Comparison of ENCODE assay signal across 20 cellular contexts in the genomic region with DNA sequence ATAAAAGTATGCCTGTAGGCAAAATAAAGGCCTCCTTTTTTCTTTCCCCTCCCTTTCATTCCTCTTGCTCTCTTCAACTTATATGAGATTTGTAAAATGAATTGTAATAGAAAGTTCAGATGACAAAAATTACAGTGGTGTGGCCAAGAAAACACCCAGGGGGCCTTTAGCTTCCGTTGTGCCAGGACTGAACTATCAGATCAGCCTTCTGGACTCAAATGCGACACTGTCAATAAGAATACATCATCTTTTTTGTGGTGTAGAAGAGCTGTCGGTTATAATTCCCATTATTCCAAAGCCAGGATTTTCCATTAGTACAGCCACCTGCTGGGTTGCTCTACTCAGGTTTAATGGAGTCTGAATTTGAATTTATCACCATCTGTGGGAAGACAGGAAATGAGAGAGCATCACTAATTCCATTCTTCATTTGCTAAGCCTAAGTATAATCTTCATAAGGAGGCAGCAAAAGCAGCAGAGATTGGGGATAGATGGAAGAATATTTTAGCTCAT.
DNase-seq lines count a peak whose midpoint lies in the region.
"Had no signal": no experiment of that assay in that cellular context is flagged by ENCODE, and none has a peak within 500 bp of the region (broad histone marks: within the 10 kb centered on the region; RNA-seq: fewer than 3 reads in every experiment).

No MANE protein-coding gene starts in this region.

- no peaks in the 10 kb centered on the region for H3K36me3 ChIP-seq in SK-N-MC (ENCODE audit: insufficient read depth, low read length)
- H3K36me3 ChIP-seq: BLaER1 treated with 17β-estradiol and CSF1 and Interleukin-3, amounts not matched to agents 10 nM and 100 nM had no signal

- no peak overlapping the region for H3K27ac ChIP-seq in SK-N-MC
- H3K27ac ChIP-seq: BLaER1 treated with 17β-estradiol and CSF1 and Interleukin-3, amounts not matched to agents 10 nM and 100 nM; GM23248; RWPE1 had no signal

- DNase-seq in NCI-H2171 treated with DMSO at 0.1 percent for 48 hours (lab: John Stamatoyannopoulos, UW) = peak; percentile 17
- DNase-seq in NCI-H2171 (lab: John Stamatoyannopoulos, UW) = no peak
- DNase-seq in NCI-H2081 (lab: John Stamatoyannopoulos, UW) = peak; percentile 35 to 70
- no peak for DNase-seq in SK-N-MC (ENCODE audit: low read depth, low spot score)
- DNase-seq in dermis blood vessel endothelial cell = no peak
- DNase-seq in SHP77 (lab: John Stamatoyannopoulos, UW) = no peak
- no peak for DNase-seq in NCI-H526 treated with DMSO at 0.1 percent for 48 hours (lab: John Stamatoyannopoulos, UW)
- DNase-seq: AML-193; CD4-positive, alpha-beta T cell; DMS53; GM23248; H9; Karpas-422; NCI-H1105; NCI-H2029; NCI-H226; NCI-H510A; SHP77 treated with DMSO at 0.1 percent for 48 hours had no signal

- no peak overlapping the region for H3K9ac ChIP-seq in SK-N-MC (ENCODE audit: insufficient read length)
- H3K9ac ChIP-seq: BLaER1 treated with 17β-estradiol and CSF1 and Interleukin-3, amounts not matched to agents 10 nM and 100 nM; GM23248 had no signal

- no peaks in the 10 kb centered on the region for H3K9me3 ChIP-seq in SK-N-MC (ENCODE audit: low read depth, low read length)
- H3K9me3 ChIP-seq: BLaER1 treated with 17β-estradiol and CSF1 and Interleukin-3, amounts not matched to agents 10 nM and 100 nM had no signal

- 0 out of 2 replicates have a peak overlapping the region, but pooled peaks have one; percentile 10 for H3K4me3 ChIP-seq in SK-N-MC
- H3K4me3 ChIP-seq: BLaER1 treated with 17β-estradiol and CSF1 and Interleukin-3, amounts not matched to agents 10 nM and 100 nM; GM23248 had no signal

Comparison
In these comparisons a context has a peak if more than half of its experiments do, and no peak if none do; other contexts are left out.
1. DNase-seq: peak in NCI-H2171 treated with DMSO at 0.1 percent for 48 hours (single experiment) and NCI-H2081 (2 of 2); none in NCI-H2171 (single experiment), SK-N-MC (single experiment), dermis blood vessel endothelial cell (single experiment), SHP77 (0 of 2) and NCI-H526 treated with DMSO at 0.1 percent for 48 hours (single experiment).